Comparison of ENCODE assay signal across 8 cellular contexts in the genomic region with DNA sequence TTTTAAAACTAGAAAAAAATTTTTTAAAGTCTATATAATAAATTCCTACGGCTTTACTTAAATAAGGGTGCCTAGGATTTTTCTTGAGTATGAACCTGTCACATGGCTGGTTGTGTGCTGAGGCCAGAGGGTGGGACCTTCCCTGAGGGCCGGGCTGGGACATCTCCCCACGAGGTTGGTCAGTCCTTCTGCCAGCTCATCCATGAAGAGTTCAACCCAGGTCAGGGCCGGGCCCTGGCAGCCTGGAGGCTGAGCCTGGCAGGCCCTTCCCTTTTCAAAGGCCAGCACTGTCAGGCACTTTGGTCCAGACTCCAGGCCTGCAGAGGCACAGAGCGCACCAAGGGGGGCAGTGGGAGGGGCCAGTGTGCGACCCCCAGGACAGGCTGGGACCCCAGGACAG. TPM values are rescaled to one million over a fixed set of nuclear protein-coding genes. Genes with fewer than 3 reads are reported as not detected.
DNase-seq lines count a peak whose midpoint lies in the region; ATAC-seq, FAIRE-seq and TF ChIP-seq lines count a peak whose summit lies in the region.

No MANE protein-coding gene starts in this region.

- H3K36me3 ChIP-seq in GM12878 (ENCODE audit: control insufficient read depth in 2 of 2, insufficient read depth in 2 of 2, low read length in 1 of 2): no peaks in the 10 kb centered on the region
- H3K36me3 ChIP-seq in left lung: no peaks in the 10 kb centered on the region
- no peaks in the 10 kb centered on the region for H3K36me3 ChIP-seq in neural progenitor cell

- H3K4me1 Mint-ChIP-seq in neural progenitor cell: peaks cover 7% of the 10 kb centered on the region

- no TSS peak for BruUV-seq in GM12878 (replicated peaks; lab: Mats Ljungman, UMichigan)

- in situ Hi-C loops in GM12878 (cut with MboI): no loop called here

- ATAC-seq in GM12878: peak; percentile 85
- peak; percentile 94 for ATAC-seq in left lung
- ATAC-seq in HG03175 (IDR thresholded peaks at IDR 0.05; ENCODE audit: unreplicated experiment): no peak
- ATAC-seq in GM18520 (IDR thresholded peaks at IDR 0.05; ENCODE audit: unreplicated experiment): no peak

- no peak for TF ChIP-seq EP300 in GM12878 (IDR thresholded peaks at IDR 0.05; ENCODE audit: borderline replicate concordance in 1 of 2, control insufficient read depth in 1 of 2, low read depth in 2 of 2, low read length in 2 of 2)

- no peaks in the 10 kb centered on the region for H3F3A ChIP-seq in neural progenitor cell (ENCODE audit: low read depth)

- intact Hi-C loops in GM12878 (cut with micrococcal nuclease; ENCODE audit: unreplicated experiment): no loop called here
- intact Hi-C loops in left lung (cut with DNase I): no loop called here

- DNase-seq in A172 (ENCODE audit: low spot score): peak; percentile 75
- peak; percentile 73 for DNase-seq in HuH-7.5 (ENCODE audit: low spot score)
- DNase-seq in GM12878 (ENCODE audit: low read depth, low spot score): no peak
- DNase-seq in left lung: peak; percentile 70 to 84
- no peak for DNase-seq in NCI-H1092 treated with DMSO at 0.1 percent for 48 hours (lab: John Stamatoyannopoulos, UW)
- no peak for DNase-seq in neural progenitor cell (ENCODE audit: low spot score)

- H3K79me2 ChIP-seq in GM12878 (ENCODE audit: control insufficient read depth, insufficient read depth, low read length): no peaks in the 10 kb centered on the region
- H3K79me2 ChIP-seq in neural progenitor cell (ENCODE audit: low read depth): no peaks in the 10 kb centered on the region

- WGBS in GM12878 (ENCODE audit: insufficient coverage, insufficient replicate concordance, low lambda C conversion rate, missing lambda C conversion rate): 31% methylated on average over 6 of the region's 6 CpGs

- H4K20me1 ChIP-seq in GM12878 (ENCODE audit: control insufficient read depth, insufficient read depth) (no peaks in the 10 kb centered on the region), neural progenitor cell (ENCODE audit: low read depth) (no peaks in the 10 kb centered on the region)

- H3K9ac ChIP-seq in GM12878 (ENCODE audit: control insufficient read depth, insufficient read depth, low read length): no peak overlapping the region
- no peak overlapping the region for H3K9ac ChIP-seq in neural progenitor cell

- POLR2A ChIA-PET in GM12878 (lab: Charles Lee): no interaction called here

- no peak for TF ChIP-seq POLR2A in GM12878 (IDR thresholded peaks at IDR 0.05; ENCODE audit: low read depth, low read length)

- no peaks in the 10 kb centered on the region for H3K9me3 ChIP-seq in GM12878 (replicated peaks; ENCODE audit: control insufficient read depth, insufficient read depth, low read length)
- H3K9me3 ChIP-seq in left lung: no peaks in the 10 kb centered on the region
- H3K9me3 ChIP-seq in neural progenitor cell (ENCODE audit: low read depth): no peaks in the 10 kb centered on the region

- no peaks in the 10 kb centered on the region for H3K36me3 Mint-ChIP-seq in neural progenitor cell

- H3K27ac Mint-ChIP-seq in neural progenitor cell: no peak overlapping the region

- no peak overlapping the region for H3K27ac ChIP-seq in GM12878 (ENCODE audit: control insufficient read depth, insufficient read depth)
- H3K27ac ChIP-seq in left lung: no peak overlapping the region
- H3K27ac ChIP-seq in neural progenitor cell: no peak overlapping the region

- CTCF ChIA-PET in GM12878 (lab: Yijun Ruan, JAX): no interaction called here

- H3K4me1 ChIP-seq in GM12878 (ENCODE audit: control insufficient read depth, insufficient read depth, low read length) (no peaks in the 10 kb centered on the region; the same call in 1 of the 2 replicates), left lung (no peaks in the 10 kb centered on the region), neural progenitor cell (no peaks in the 10 kb centered on the region)

- RAD21 ChIA-PET in GM12878 (lab: Charles Lee; ENCODE audit: unreplicated experiment): no interaction called here

- SMC1A ChIA-PET in GM12878 (lab: Charles Lee; ENCODE audit: uncharacterized antibody, unreplicated experiment): no interaction called here

- H3K4me3 ChIP-seq in GM12878 (no peak overlapping the region), left lung (no peak overlapping the region), neural progenitor cell (no peak overlapping the region)

- H3K4me2 ChIP-seq in GM12878 (ENCODE audit: control insufficient read depth, insufficient read depth) (no peak overlapping the region), neural progenitor cell (no peak overlapping the region)

- peaks cover 3% of the 10 kb centered on the region for H3K27me3 Mint-ChIP-seq in neural progenitor cell (ENCODE audit: insufficient read depth, low read depth)

- H3K9me3 Mint-ChIP-seq in neural progenitor cell: no peaks in the 10 kb centered on the region

- no peak for TF ChIP-seq RAD21 in GM12878 (IDR thresholded peaks at IDR 0.05; ENCODE audit: insufficient read depth, low read depth, low read length)

- TF ChIP-seq CTCF in GM12878 (IDR thresholded peaks at IDR 0.05 in 2 of 3, conservative IDR thresholded peaks at IDR 0.05 in 1 of 3; ENCODE audit: control insufficient read depth in 2 of 3, extremely low read depth in 1 of 3, insufficient read depth in 1 of 3, low read depth in 3 of 3, low read length in 3 of 3) (no peak), left lung (IDR thresholded peaks at IDR 0.05) (no peak), neural progenitor cell (IDR thresholded peaks at IDR 0.05) (no peak)

- H3K27me3 ChIP-seq in GM12878 (replicated peaks in 1 of 2; ENCODE audit: control insufficient read depth in 2 of 2, insufficient read depth in 2 of 2, low read length in 1 of 2) (no peaks in the 10 kb centered on the region; a peak in 1 of 4 replicates), left lung (no peaks in the 10 kb centered on the region), neural progenitor cell (no peaks in the 10 kb centered on the region)

- no peak overlapping the region for H2AFZ ChIP-seq in GM12878 (ENCODE audit: control insufficient read depth, low read depth, low read length)
- H2AFZ ChIP-seq in neural progenitor cell (replicated peaks): no peak overlapping the region

- no peak for FAIRE-seq in GM12878 (lab: Jason Lieb, UNC)

- no peak overlapping the region for H3K4me3 Mint-ChIP-seq in neural progenitor cell

TF ChIP-seq in GM12878, 131 proteins besides CTCF, POLR2A, EP300 and RAD21:
- no peak for TF ChIP-seq STAT1 (conservative IDR thresholded peaks at IDR 0.05)
- no peak for TF ChIP-seq FOXM1 (IDR thresholded peaks at IDR 0.05; ENCODE audit: low read depth, low read length)
- TF ChIP-seq LARP7 (IDR thresholded peaks at IDR 0.05): no peak
- TF ChIP-seq CBX5 (IDR thresholded peaks at IDR 0.05; ENCODE audit: low read depth): no peak
- no peak for TF ChIP-seq ASH2L (IDR thresholded peaks at IDR 0.05; ENCODE audit: borderline replicate concordance, low read depth)
- TF ChIP-seq ZZZ3 (IDR thresholded peaks at IDR 0.05; ENCODE audit: control insufficient read depth, insufficient read length, low read depth): no peak
- no peak for TF ChIP-seq PAX8 (IDR thresholded peaks at IDR 0.05)
- TF ChIP-seq POLR2AphosphoS2 (IDR thresholded peaks at IDR 0.05; ENCODE audit: low read depth, low read length): no peak
- TF ChIP-seq PAX5 (IDR thresholded peaks at IDR 0.05; ENCODE audit: borderline replicate concordance, low read depth, low read length): no peak

RNA-seq across cellular contexts. Expression of a gene that starts 31.8 kb away (rescaled TPM):
- 207 and 346 TPM in 2 replicates for total RNA-seq in A172 (2014; rRNA removed; shearing (Covaris generic))
- 228 and 277 TPM in 2 replicates for total RNA-seq in GM12878 (2013; cell fraction: nucleolus; rRNA removed)
- 75.4 and 81.6 TPM in 2 replicates for total RNA-seq in GM12878 (2014; rRNA removed)
- total RNA-seq in GM12878 (2014; rRNA removed; fragmentation: Illumina TruSeq; extraction: Trizol): 51.0 and 58.3 TPM in 2 replicates
- 107 and 116 TPM in 2 replicates for total RNA-seq in GM12878 (2021)
- polyA plus RNA-seq in GM12878 (2011; ENCODE audit: low read depth): 25.2 TPM
- polyA plus RNA-seq in GM12878 (2011; rRNA removed): 38.5 and 66.7 TPM in 2 replicates
- polyA plus RNA-seq in GM12878 (2011; cell fraction: cytosol; rRNA removed): 82.8 and 101 TPM in 2 replicates
- 340 and 362 TPM in 2 replicates for polyA plus RNA-seq in GM12878 (2011; cell fraction: nucleus; rRNA removed)
- polyA plus RNA-seq in GM12878 (2012): 41.1 and 61.7 TPM in 2 replicates
- polyA plus RNA-seq in GM12878 (2014; fragmentation: Illumina TruSeq; extraction: Trizol): 36.8 and 67.5 TPM in 2 replicates
- polyA plus RNA-seq in GM12878 (2014; fragmentation: Nextera tagmentation; extraction: Ambion mirVana): 100 to 1,000 TPM in 1 of 2 experiments, 10 to 100 TPM in 1; 85.6 to 106 TPM
- polyA plus RNA-seq in GM12878 (2014; rRNA removed): 137 and 150 TPM in 2 replicates
- 1 to 10 TPM; 7.1 TPM for polyA plus RNA-seq in GM12878 (2016; fragmentation: Nextera tagmentation; extraction: Ambion mirVana)
- polyA minus RNA-seq in GM12878 (2011; rRNA and poly(A)+ RNA removed): 29.0 and 63.6 TPM in 2 replicates
- polyA minus RNA-seq in GM12878 (2011; cell fraction: cytosol; rRNA and poly(A)+ RNA removed): 40.4 and 44.5 TPM in 2 replicates
- 25.3 and 36.6 TPM in 2 replicates for polyA minus RNA-seq in GM12878 (2011; cell fraction: nucleus; rRNA and poly(A)+ RNA removed)
- 100 to 1,000 TPM in 1 of 2 donors, 10 to 100 TPM in 1; 76.5 to 237 TPM for total RNA-seq in left lung
- total RNA-seq in neural progenitor cell (ENCODE audit: low replicate concordance): 5.3 and 14.0 TPM in 2 replicates

Comparison
In these comparisons a context has a peak if more than half of its experiments do, and no peak if none do; other contexts are left out.
1. DNase-seq: peak in A172 (single experiment), HuH-7.5 (single experiment) and left lung (2 of 2); none in GM12878 (single experiment), NCI-H1092 treated with DMSO at 0.1 percent for 48 hours (single experiment) and neural progenitor cell (single experiment).
2. ATAC-seq: peak in GM12878 (single experiment) and left lung (single experiment); none in HG03175 (single experiment) and GM18520 (single experiment).